In the genomic region with DNA sequence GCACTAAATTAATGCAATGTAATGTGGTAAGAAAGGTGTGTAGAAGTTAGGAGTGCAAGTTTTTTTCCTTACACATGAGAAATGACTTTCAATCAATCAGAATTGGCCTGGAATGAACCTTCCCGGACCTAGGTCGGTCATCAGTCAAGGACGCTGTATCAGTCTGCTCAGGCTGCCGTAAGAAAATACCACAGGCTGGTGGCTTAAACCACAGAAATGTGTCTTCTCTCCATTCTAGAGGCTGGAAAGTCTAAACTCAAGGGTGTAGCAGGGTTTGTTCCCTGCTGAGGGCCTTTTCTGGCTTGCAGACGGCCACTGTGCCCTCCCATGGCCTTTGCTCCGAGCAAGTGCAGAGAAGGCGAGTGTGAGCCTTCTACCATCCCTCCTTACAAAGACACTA, we compare ENCODE assay signal across 12 cellular contexts.
DNase-seq lines count a peak whose midpoint lies in the region; ATAC-seq and TF ChIP-seq lines count a peak whose summit lies in the region.
"Had no signal": no experiment of that assay in that cellular context is flagged by ENCODE, and none has a peak within 500 bp of the region (broad histone marks: within the 10 kb centered on the region; RNA-seq: fewer than 3 reads in every experiment).

No MANE protein-coding gene starts in this region.

- H3K36me3 Mint-ChIP-seq in activated CD8-positive, alpha-beta memory T cell treated with anti-CD3 and anti-CD28 coated beads, Interleukin-2, amount 10 ng/mL, durations not matched to agents 7 days and 5 days, result peaks cover 29% of the 10 kb centered on the region
- H3K36me3 Mint-ChIP-seq in endodermal cell (ENCODE audit: low read depth), result peaks cover 13% of the 10 kb centered on the region

- peak overlapping the region; percentile 95 for H3K27ac ChIP-seq in SU-DHL-6 (ENCODE audit: low read depth, low read length)
- H3K27ac ChIP-seq in endodermal cell (ENCODE audit: low read depth, low read length), result no peak overlapping the region
- peak overlapping the region; percentile 47 for H3K27ac ChIP-seq in psoas muscle

- intact Hi-C loops in psoas muscle (cut with DNase I), result no loop called here

- H3K4me3 ChIP-seq in SU-DHL-6 (ENCODE audit: insufficient read depth, low read length, poor library complexity, severe bottlenecking) (no peak overlapping the region), endodermal cell (ENCODE audit: low read length) (no peak overlapping the region), psoas muscle (no peak overlapping the region)

- no peak overlapping the region for H3K4me3 Mint-ChIP-seq in activated CD8-positive, alpha-beta memory T cell treated with anti-CD3 and anti-CD28 coated beads, Interleukin-2, amount 10 ng/mL, durations not matched to agents 7 days and 5 days
- no peak overlapping the region for H3K4me3 Mint-ChIP-seq in endodermal cell

- DNase-seq in activated CD8-positive, alpha-beta memory T cell treated with anti-CD3 and anti-CD28 coated beads, Interleukin-2, amount 10 ng/mL, durations not matched to agents 7 days and 5 days, result no peak
- DNase-seq in activated CD8-positive, alpha-beta memory T cell treated with anti-CD3 and anti-CD28 coated beads, Interleukin-2, amount 50 U/mL, for 4 hours, result no peak
- DNase-seq in endodermal cell (no peak), psoas muscle (no peak), NCI-H2029 treated with DMSO at 0.1 percent for 48 hours (lab: John Stamatoyannopoulos, UW) (no peak), DMS79 treated with DMSO at 0.1 percent for 48 hours (lab: John Stamatoyannopoulos, UW) (no peak), NCI-H1436 (lab: John Stamatoyannopoulos, UW) (no peak)
- DNase-seq: ACHN, cerebellar nuclear complex, kidney glomerular epithelial cell, NCI-H187 had no signal

- no peaks in the 10 kb centered on the region; the same call in 1 of the 2 replicates for H3K36me3 ChIP-seq in SU-DHL-6 (ENCODE audit: low read length)
- H3K36me3 ChIP-seq in endodermal cell (ENCODE audit: control insufficient read depth, insufficient read depth, low read length), result peaks cover 6% of the 10 kb centered on the region
- peaks cover 0 to 9% of the 10 kb centered on the region in 2 donors for H3K36me3 ChIP-seq in psoas muscle (ENCODE audit: insufficient read depth in 1 of 2, low read depth in 1 of 2)

- peaks cover 86% of the 10 kb centered on the region for H3K79me2 ChIP-seq in SU-DHL-6 (ENCODE audit: insufficient read depth, low read length)

- H3K9ac ChIP-seq in SU-DHL-6 (ENCODE audit: low read length) (no peak overlapping the region), endodermal cell (ENCODE audit: extremely low read depth, low read length, poor library complexity, severe bottlenecking) (no peak overlapping the region)

- no peaks in the 10 kb centered on the region for H3K9me2 ChIP-seq in SU-DHL-6 (replicated peaks; ENCODE audit: insufficient read depth, low read length)

- peaks cover 11% of the 10 kb centered on the region; the same call in 1 of the 2 replicates for H4K20me1 ChIP-seq in SU-DHL-6 (ENCODE audit: low read depth, low read length)

- CTCF ChIA-PET in activated CD8-positive, alpha-beta memory T cell treated with anti-CD3 and anti-CD28 coated beads, Interleukin-2, amount 10 ng/mL, durations not matched to agents 7 days and 5 days (lab: Charles Lee), result no interaction called here

- H3K9me3 Mint-ChIP-seq in activated CD8-positive, alpha-beta memory T cell treated with anti-CD3 and anti-CD28 coated beads, Interleukin-2, amount 10 ng/mL, durations not matched to agents 7 days and 5 days (ENCODE audit: low read depth), result no peaks in the 10 kb centered on the region
- H3K9me3 Mint-ChIP-seq in endodermal cell, result no peaks in the 10 kb centered on the region

- H3K4me1 ChIP-seq in endodermal cell (ENCODE audit: control insufficient read depth, insufficient read depth, low read length) (no peaks in the 10 kb centered on the region), psoas muscle (peaks cover 20% of the 10 kb centered on the region)

- TF ChIP-seq CTCF in SU-DHL-6 (IDR thresholded peaks at IDR 0.05; ENCODE audit: insufficient read depth, low read length, poor library complexity, severe bottlenecking) (no peak), endodermal cell (conservative IDR thresholded peaks at IDR 0.05) (no peak), psoas muscle (IDR thresholded peaks at IDR 0.05) (no peak)

- no peak overlapping the region for H2AFZ ChIP-seq in SU-DHL-6 (ENCODE audit: low read depth, low read length, severe bottlenecking)

- H3K9me3 ChIP-seq in SU-DHL-6 (ENCODE audit: insufficient read depth, low read length) (no peaks in the 10 kb centered on the region), endodermal cell (ENCODE audit: control insufficient read depth, low read length) (no peaks in the 10 kb centered on the region), psoas muscle (no peaks in the 10 kb centered on the region)

- ATAC-seq in activated CD8-positive, alpha-beta memory T cell treated with anti-CD3 and anti-CD28 coated beads, Interleukin-2, amount 10 ng/mL, durations not matched to agents 7 days and 5 days, result no peak
- no peak for ATAC-seq in psoas muscle

- H3K27me3 Mint-ChIP-seq in activated CD8-positive, alpha-beta memory T cell treated with anti-CD3 and anti-CD28 coated beads, Interleukin-2, amount 10 ng/mL, durations not matched to agents 7 days and 5 days, result no peaks in the 10 kb centered on the region
- H3K27me3 Mint-ChIP-seq in endodermal cell (ENCODE audit: insufficient read depth), result no peaks in the 10 kb centered on the region

- peaks cover 28% of the 10 kb centered on the region for H3F3A ChIP-seq in SU-DHL-6 (ENCODE audit: insufficient read depth)

- 85 to 86% methylated on average over 4 to 7 of the region's 7 CpGs for WGBS in endodermal cell (ENCODE audit: insufficient coverage in 1 of 2, insufficient read length in 1 of 2), 2 experiments
- WGBS in psoas muscle, 3 donors, result 90 to 97% (median 94%) methylated on average over 7 of the region's 7 CpGs

- H3K27me3 ChIP-seq in SU-DHL-6 (ENCODE audit: low read length) (no peaks in the 10 kb centered on the region), endodermal cell (ENCODE audit: control insufficient read depth, insufficient read depth, low read length, poor library complexity, severe bottlenecking) (no peaks in the 10 kb centered on the region), psoas muscle (ENCODE audit: insufficient read depth in 3 of 3, low read length in 2 of 3) (no peaks in the 10 kb centered on the region)

- H3K4me1 Mint-ChIP-seq in activated CD8-positive, alpha-beta memory T cell treated with anti-CD3 and anti-CD28 coated beads, Interleukin-2, amount 10 ng/mL, durations not matched to agents 7 days and 5 days, result peaks cover 63% of the 10 kb centered on the region
- H3K4me1 Mint-ChIP-seq in endodermal cell, result peaks cover 2% of the 10 kb centered on the region

- H3K27ac Mint-ChIP-seq in activated CD8-positive, alpha-beta memory T cell treated with anti-CD3 and anti-CD28 coated beads, Interleukin-2, amount 10 ng/mL, durations not matched to agents 7 days and 5 days, result peak overlapping the region; percentile 52
- H3K27ac Mint-ChIP-seq in endodermal cell, result peak overlapping the region; percentile 10

- no peak overlapping the region for H3K4me2 ChIP-seq in SU-DHL-6 (ENCODE audit: low read depth, low read length, poor library complexity, severe bottlenecking)
